In the genomic region with DNA sequence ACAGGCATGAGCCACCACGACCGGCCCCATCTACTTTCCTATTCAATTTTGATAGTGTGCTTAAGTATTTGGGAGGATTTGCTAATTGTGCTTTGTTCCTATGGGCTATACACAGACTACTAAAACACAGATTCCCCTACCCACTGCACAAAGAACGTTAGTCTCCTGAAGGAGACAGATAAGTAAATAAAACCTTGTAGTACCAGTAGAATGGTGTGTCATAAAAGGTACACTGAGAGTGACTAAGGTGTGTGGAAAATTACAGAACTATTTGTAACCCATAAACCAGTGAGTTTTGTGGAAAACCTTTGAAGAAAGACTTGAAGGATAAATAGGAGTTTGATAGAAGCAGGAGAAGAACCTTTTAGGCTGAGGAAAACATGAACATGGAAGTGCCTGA, we compare ENCODE assay signal across 28 cellular contexts.
"Had no signal": no experiment of that assay in that cellular context is flagged by ENCODE, and none has a peak within 500 bp of the region (broad histone marks: within the 10 kb centered on the region; RNA-seq: fewer than 3 reads in every experiment).

No MANE protein-coding gene starts in this region.

- H3K27ac Mint-ChIP-seq: mesothelial cell of epicardium; naive thymus-derived CD4-positive, alpha-beta T cell had no signal

- FAIRE-seq: colon, endothelial cell of umbilical vein, kidney had no signal

- H3K4me3 Mint-ChIP-seq: immature natural killer cell; mesothelial cell of epicardium; naive thymus-derived CD4-positive, alpha-beta T cell had no signal

- H3K4me1 Mint-ChIP-seq: mesothelial cell of epicardium had no signal

- H3K4me1 ChIP-seq: esophagus squamous epithelium, gastrocnemius medialis, heart right ventricle, left lung, lower lobe of right lung had no signal

- H3K9me3 Mint-ChIP-seq: immature natural killer cell had no signal

- H3K27ac ChIP-seq: coronary artery, dorsolateral prefrontal cortex, epithelial cell of prostate, esophagus squamous epithelium, gastrocnemius medialis, heart right ventricle, left lung, lower lobe of right lung had no signal

- DNase-seq: dermis blood vessel endothelial cell; dorsolateral prefrontal cortex; effector CD4-positive, alpha-beta T cell; effector memory CD4-positive, alpha-beta T cell; erythroblast; esophagus squamous epithelium; foreskin fibroblast; foreskin melanocyte; gastrocnemius medialis; glutamatergic neuron; head of caudate nucleus; heart right ventricle; hypothalamus; immature natural killer cell; islet precursor cell; kidney; kidney glomerular epithelial cell; left lung; left ventricle myocardium superior; lower lobe of right lung; mesenchymal stem cell; naive thymus-derived CD4-positive, alpha-beta T cell had no signal

- H3K27me3 ChIP-seq: dorsolateral prefrontal cortex, esophagus squamous epithelium, gastrocnemius medialis, heart right ventricle, left lung had no signal

- H3K4me3 ChIP-seq: coronary artery, dorsolateral prefrontal cortex, esophagus squamous epithelium, gastrocnemius medialis, heart right ventricle, left lung, lower lobe of right lung had no signal

- H3K27me3 Mint-ChIP-seq: naive thymus-derived CD4-positive, alpha-beta T cell had no signal

- H3K9me3 ChIP-seq: esophagus squamous epithelium, gastrocnemius medialis, lower lobe of right lung had no signal

- ATAC-seq: esophagus mucosa; gastrocnemius medialis; heart right ventricle; left lung; left ventricle myocardium superior; lower lobe of right lung; naive thymus-derived CD4-positive, alpha-beta T cell had no signal
